Comparison of ENCODE assay signal across 11 cellular contexts in the genomic region with DNA sequence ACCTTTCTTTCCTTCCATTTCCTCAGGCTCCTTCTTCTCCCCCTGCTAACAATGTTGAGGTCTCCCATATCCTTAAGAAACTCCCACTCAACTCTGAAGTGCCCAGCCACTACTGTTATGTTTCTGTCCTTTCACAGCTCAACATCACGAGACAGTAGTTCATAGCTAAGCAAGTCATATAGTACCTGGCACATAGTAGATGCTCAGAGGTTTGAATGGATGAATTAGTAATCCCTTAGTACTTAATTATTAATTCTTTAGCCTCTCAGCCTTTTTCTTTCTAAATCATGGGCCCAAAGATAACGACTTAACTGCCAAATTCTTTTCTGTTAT. TPM values are rescaled to one million over a fixed set of nuclear protein-coding genes. Genes with fewer than 3 reads are reported as not detected.
A peak's percentile ranks its signal among the peaks of the same experiment; 100 is the strongest.
DNase-seq lines count a peak whose midpoint lies in the region; ATAC-seq, FAIRE-seq and TF ChIP-seq lines count a peak whose summit lies in the region.
"Had no signal": no experiment of that assay in that cellular context is flagged by ENCODE, and none has a peak within 500 bp of the region (broad histone marks: within the 10 kb centered on the region; RNA-seq: fewer than 3 reads in every experiment).

No MANE protein-coding gene starts in this region.

- no peaks in the 10 kb centered on the region for H3K27me3 Mint-ChIP-seq in naive thymus-derived CD8-positive, alpha-beta T cell
- no peaks in the 10 kb centered on the region for H3K27me3 Mint-ChIP-seq in progenitor cell of endocrine pancreas

- H3K9me1 ChIP-seq in keratinocyte (ENCODE audit: control insufficient read depth, extremely low read depth, insufficient read depth, low read length): no peaks in the 10 kb centered on the region

- TF ChIP-seq CTCF in keratinocyte (optimal IDR thresholded peaks at IDR 0.05 in 1 of 3, IDR thresholded peaks at IDR 0.05 in 1 of 3, conservative IDR thresholded peaks at IDR 0.05 in 1 of 3; ENCODE audit: extremely low read depth in 1 of 3, insufficient read depth in 2 of 3, low read length in 3 of 3): no peak
- TF ChIP-seq CTCF in progenitor cell of endocrine pancreas (IDR thresholded peaks at IDR 0.05; ENCODE audit: unreplicated experiment): no peak

- POLR2A ChIA-PET in naive thymus-derived CD8-positive, alpha-beta T cell (lab: Charles Lee): no interaction called here

- DNase-seq in keratinocyte (ENCODE audit: low read depth, low spot score): no peak
- no peak for DNase-seq in AG08396 (ENCODE audit: low spot score)
- DNase-seq in activated effector memory CD4-positive, alpha-beta T cell treated with anti-CD3 and anti-CD28 coated beads, Interleukin-2, amount 50 U/mL, for 16 hours: no peak
- no peak for DNase-seq in naive thymus-derived CD8-positive, alpha-beta T cell
- DNase-seq in progenitor cell of endocrine pancreas (ENCODE audit: low spot score, unreplicated experiment): no peak
- DNase-seq: NCI-H774 had no signal

- dilution Hi-C loops in keratinocyte (cut with MboI; ENCODE audit: extremely low pct_ligation_motif_present, low sequenced_read_pairs): no loop called here

- peaks cover 19% of the 10 kb centered on the region for H3K4me1 ChIP-seq in keratinocyte (ENCODE audit: control insufficient read depth, extremely low read depth, insufficient read depth, low read length)

- H3K4me3 Mint-ChIP-seq in naive thymus-derived CD8-positive, alpha-beta T cell: peak overlapping the region in 1 of 10 donors; percentile 37
- no peak overlapping the region for H3K4me3 Mint-ChIP-seq in progenitor cell of endocrine pancreas (ENCODE audit: low read depth)
- H3K4me3 Mint-ChIP-seq: mesothelial cell of epicardium had no signal

- H3K4me3 ChIP-seq in keratinocyte (ENCODE audit: control insufficient read depth in 2 of 3, extremely low read depth in 1 of 3, insufficient read depth in 2 of 3, low read depth in 1 of 3, low read length in 3 of 3): no peak overlapping the region

- H3K36me3 Mint-ChIP-seq in naive thymus-derived CD8-positive, alpha-beta T cell: peaks cover 13 to 66% (median 16%) of the 10 kb centered on the region in 3 donors
- H3K36me3 Mint-ChIP-seq in progenitor cell of endocrine pancreas (ENCODE audit: insufficient read depth): no peaks in the 10 kb centered on the region

- peaks cover 16% of the 10 kb centered on the region for H3K79me2 ChIP-seq in keratinocyte (ENCODE audit: control insufficient read depth, insufficient read depth, low read length)

- H3K27ac ChIP-seq in keratinocyte (ENCODE audit: control insufficient read depth, insufficient read depth, low read length): peak overlapping the region; percentile 86

- no peaks in the 10 kb centered on the region for H3K9me3 ChIP-seq in keratinocyte (ENCODE audit: control insufficient read depth, low read depth, low read length)

- no peaks in the 10 kb centered on the region for H3K9me3 Mint-ChIP-seq in naive thymus-derived CD8-positive, alpha-beta T cell
- no peaks in the 10 kb centered on the region for H3K9me3 Mint-ChIP-seq in progenitor cell of endocrine pancreas (ENCODE audit: low read depth)
- H3K9me3 Mint-ChIP-seq: mesothelial cell of epicardium had no signal

- no peaks in the 10 kb centered on the region for H4K20me1 ChIP-seq in keratinocyte (ENCODE audit: control insufficient read depth, extremely low read depth, insufficient read depth, low read length)

- H2AFZ ChIP-seq in keratinocyte (ENCODE audit: control insufficient read depth, low read length): no peak overlapping the region

- FAIRE-seq in keratinocyte (lab: Jason Lieb, UNC): no peak
- FAIRE-seq: endometrium had no signal

- H3K9ac ChIP-seq in keratinocyte (ENCODE audit: control insufficient read depth, extremely low read depth, insufficient read depth, low read length): no peak overlapping the region

- H3K36me3 ChIP-seq in keratinocyte (ENCODE audit: control insufficient read depth in 2 of 2, extremely low read depth in 1 of 2, insufficient read depth in 2 of 2, low read length in 2 of 2): peaks cover 7 to 18% of the 10 kb centered on the region in 2 experiments

- ATAC-seq in GM18520 (IDR thresholded peaks at IDR 0.05; ENCODE audit: unreplicated experiment) (peak; percentile 81), GM21515 (IDR thresholded peaks at IDR 0.05; ENCODE audit: unreplicated experiment) (peak; percentile 65), HG03432 (IDR thresholded peaks at IDR 0.05; ENCODE audit: unreplicated experiment) (peak; percentile 86)
- no peak for ATAC-seq in naive thymus-derived CD8-positive, alpha-beta T cell

- H3K27me3 ChIP-seq in keratinocyte (ENCODE audit: control insufficient read depth, extremely low read depth, insufficient read depth, low read length): no peaks in the 10 kb centered on the region

- peak overlapping the region in 5 of 10 donors; percentile 1 to 56 (median 42) for H3K27ac Mint-ChIP-seq in naive thymus-derived CD8-positive, alpha-beta T cell
- no peak overlapping the region for H3K27ac Mint-ChIP-seq in progenitor cell of endocrine pancreas
- H3K27ac Mint-ChIP-seq: mesothelial cell of epicardium had no signal

- peak overlapping the region; percentile 62 for H3K4me2 ChIP-seq in keratinocyte (ENCODE audit: control insufficient read depth, extremely low read depth, insufficient read depth, low read depth, low read length)

- peaks cover 30 to 61% (median 49%) of the 10 kb centered on the region in 4 donors for H3K4me1 Mint-ChIP-seq in naive thymus-derived CD8-positive, alpha-beta T cell
- peaks cover 3% of the 10 kb centered on the region for H3K4me1 Mint-ChIP-seq in progenitor cell of endocrine pancreas (ENCODE audit: low read depth)

RNA-seq across cellular contexts. Expression of gene CSGALNACT2, which starts 22.6 kb away (rescaled TPM):
- 12.0 to 19.7 TPM (median 16.2 TPM) in 3 replicates for polyA plus RNA-seq in keratinocyte
- polyA plus RNA-seq in keratinocyte (2011; ENCODE audit: low read depth): 15.8 TPM
- polyA plus RNA-seq in keratinocyte (2011; cell fraction: cytosol; rRNA removed): 11.3 and 17.7 TPM in 2 replicates
- polyA plus RNA-seq in keratinocyte (2011; cell fraction: nucleus; rRNA removed): 23.4 and 30.8 TPM in 2 replicates
- 10.6 and 12.4 TPM in 2 replicates for polyA plus RNA-seq in keratinocyte (2012; ENCODE audit: low replicate concordance)
- 5.7 to 13.6 TPM (median 7.1 TPM) in 3 replicates for polyA minus RNA-seq in keratinocyte
- polyA minus RNA-seq in keratinocyte (2011; cell fraction: cytosol; rRNA and poly(A)+ RNA removed): 10.2 TPM
- polyA minus RNA-seq in keratinocyte (2011; cell fraction: nucleus; rRNA and poly(A)+ RNA removed): 7.7 and 17.0 TPM in 2 replicates
- total RNA-seq in naive thymus-derived CD8-positive, alpha-beta T cell: 10 to 100 TPM; 56.9 to 61.0 TPM
- polyA plus RNA-seq in naive thymus-derived CD8-positive, alpha-beta T cell: 10 to 100 TPM; 15.0 to 20.0 (median 16.2) TPM
- total RNA-seq in progenitor cell of endocrine pancreas: 8.9 and 9.3 TPM in 2 replicates

Comparison
In these comparisons a context has a peak if more than half of its experiments do, and no peak if none do; other contexts are left out.
1. ATAC-seq: peak in GM18520 (single experiment), GM21515 (single experiment) and HG03432 (single experiment); none in naive thymus-derived CD8-positive, alpha-beta T cell (0 of 2).